ENCODE assay signal across 8 cellular contexts in the genomic region with DNA sequence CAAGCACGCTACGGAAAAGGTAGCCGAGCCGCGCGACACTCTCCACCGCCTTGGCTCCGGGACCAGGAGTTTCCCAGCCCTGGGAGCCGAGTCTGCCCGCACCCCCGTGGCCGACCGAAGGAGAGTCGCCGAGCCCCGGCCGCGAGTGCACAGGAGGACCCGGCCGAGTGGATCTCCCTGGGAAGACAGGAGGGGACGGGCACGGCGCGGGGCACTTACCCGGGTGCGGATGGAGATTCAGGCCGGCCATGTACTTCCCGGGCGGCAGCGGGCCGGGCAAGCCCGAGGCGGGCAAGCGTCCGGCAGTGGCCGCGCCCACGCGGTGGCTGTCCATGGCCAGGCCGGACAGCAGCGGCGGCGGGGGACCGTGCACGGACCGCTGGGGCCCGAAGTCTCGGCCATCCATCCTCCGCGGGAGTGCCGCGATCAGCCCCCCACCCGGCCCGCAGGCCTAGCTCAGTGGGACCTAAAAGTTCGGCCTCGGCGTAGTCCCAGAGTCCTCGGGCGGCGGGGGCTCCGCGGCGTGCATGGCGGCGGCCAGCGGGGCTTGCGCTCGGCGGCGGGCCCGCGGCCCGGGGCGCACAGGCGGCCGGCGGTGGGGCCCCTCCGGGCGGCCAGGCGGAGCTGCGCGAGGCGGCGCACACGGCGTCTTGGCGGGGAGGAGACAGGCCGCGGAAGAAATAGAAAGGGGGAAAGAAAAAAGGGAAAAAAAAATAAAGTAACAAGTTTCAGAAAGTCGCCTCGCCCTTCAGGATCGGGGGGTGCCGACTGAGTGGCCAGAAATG. TPM values are rescaled to one million over a fixed set of nuclear protein-coding genes. Genes with fewer than 3 reads are reported as not detected.
DNase-seq lines count a peak whose midpoint lies in the region; ATAC-seq and TF ChIP-seq lines count a peak whose summit lies in the region.

No MANE protein-coding gene starts in this region.

- H3K4me3 ChIP-seq in left ventricle myocardium inferior (peak overlapping the region; percentile 100), sigmoid colon (peak overlapping the region; percentile 84 to 96 (median 91))

- peak in 1 of 2 donors; percentile 15 for ATAC-seq in activated T-cell treated with anti-CD3 and anti-CD28 coated beads, Interleukin-2, amount 50 U/mL, for 4 hours
- no peak for ATAC-seq in sciatic nerve

- TF ChIP-seq EP300 in sigmoid colon (IDR thresholded peaks at IDR 0.05): no peak

- no peaks in the 10 kb centered on the region for H3K36me3 Mint-ChIP-seq in activated naive CD4-positive, alpha-beta T cell treated with anti-CD3 and anti-CD28 coated beads for 36 hours (ENCODE audit: low read depth)
- H3K36me3 Mint-ChIP-seq in activated T-cell treated with anti-CD3 and anti-CD28 coated beads, Interleukin-2, amount 50 U/mL, for 4 hours (ENCODE audit: insufficient read depth): no peaks in the 10 kb centered on the region

- peak overlapping the region; percentile 29 for H3K4me3 Mint-ChIP-seq in activated naive CD4-positive, alpha-beta T cell treated with anti-CD3 and anti-CD28 coated beads for 36 hours
- H3K4me3 Mint-ChIP-seq in activated T-cell treated with anti-CD3 and anti-CD28 coated beads, Interleukin-2, amount 50 U/mL, for 4 hours: peak overlapping the region; percentile 67

- H3K27me3 Mint-ChIP-seq in activated naive CD4-positive, alpha-beta T cell treated with anti-CD3 and anti-CD28 coated beads for 36 hours (ENCODE audit: low read depth): peaks cover 61% of the 10 kb centered on the region
- peaks cover 72% of the 10 kb centered on the region for H3K27me3 Mint-ChIP-seq in activated T-cell treated with anti-CD3 and anti-CD28 coated beads, Interleukin-2, amount 50 U/mL, for 4 hours (ENCODE audit: low read depth)

- CTCF ChIA-PET in activated naive CD4-positive, alpha-beta T cell treated with anti-CD3 and anti-CD28 coated beads for 36 hours (lab: Charles Lee): interaction anchor here (1.1 to 1.6 kb wide), 2 partner anchors 24 to 55 kb away, joined by 3 to 8 read pairs; no protein-coding TSS in a partner anchor

- intact Hi-C loops in activated naive CD4-positive, alpha-beta T cell treated with anti-CD3 and anti-CD28 coated beads for 36 hours (cut with micrococcal nuclease): loop anchor here (5.0 kb wide), 1 partner anchor 281 kb away; no protein-coding TSS in a partner anchor
- intact Hi-C loops in left ventricle myocardium inferior (cut with micrococcal nuclease): no loop called here
- intact Hi-C loops in sigmoid colon (cut with DNase I): loop anchor here (5.0 kb wide), 1 partner anchor 271 kb away; no protein-coding TSS in a partner anchor
- intact Hi-C loops in sciatic nerve (cut with DNase I): no loop called here

- H3K27ac ChIP-seq in left ventricle myocardium inferior (replicated peaks) (peak overlapping the region; percentile 100), sigmoid colon (peak overlapping the region; percentile 97 to 100 (median 100))

- H3K9me3 ChIP-seq in left ventricle myocardium inferior (replicated peaks) (no peaks in the 10 kb centered on the region), sigmoid colon (no peaks in the 10 kb centered on the region)

- H3K4me1 Mint-ChIP-seq in activated naive CD4-positive, alpha-beta T cell treated with anti-CD3 and anti-CD28 coated beads for 36 hours (ENCODE audit: low read depth): peaks cover 35% of the 10 kb centered on the region
- H3K4me1 Mint-ChIP-seq in activated T-cell treated with anti-CD3 and anti-CD28 coated beads, Interleukin-2, amount 50 U/mL, for 4 hours (ENCODE audit: low read depth): peaks cover 46% of the 10 kb centered on the region

- H3K36me3 ChIP-seq in left ventricle myocardium inferior: peaks cover 4% of the 10 kb centered on the region
- H3K36me3 ChIP-seq in sigmoid colon: no peaks in the 10 kb centered on the region

- 0% methylated on average over 93 of the region's 93 CpGs for WGBS in sigmoid colon, 2 donors

- no peak for TF ChIP-seq POLR2A in sigmoid colon (IDR thresholded peaks at IDR 0.05)

- H3K27me3 ChIP-seq in left ventricle myocardium inferior (ENCODE audit: low read depth) (no peaks in the 10 kb centered on the region), sigmoid colon (no peaks in the 10 kb centered on the region)

- H3K4me1 ChIP-seq in left ventricle myocardium inferior (peaks cover 71% of the 10 kb centered on the region), sigmoid colon (peaks cover 0 to 34% (median 23%) of the 10 kb centered on the region in 4 donors)

- TF ChIP-seq CTCF in left ventricle myocardium inferior (IDR thresholded peaks at IDR 0.05; ENCODE audit: borderline replicate concordance) (no peak), sigmoid colon (IDR thresholded peaks at IDR 0.05) (no peak)

- DNase-seq in activated naive CD4-positive, alpha-beta T cell treated with anti-CD3 and anti-CD28 coated beads for 36 hours: no peak
- no peak for DNase-seq in activated naive CD4-positive, alpha-beta T cell (lab: John Stamatoyannopoulos, UW)
- no peak for DNase-seq in activated T-cell treated with anti-CD3 and anti-CD28 coated beads, Interleukin-2, amount 50 U/mL, for 4 hours
- DNase-seq in left ventricle myocardium inferior (peak; percentile 28), sigmoid colon (no peak), activated gamma-delta T cell treated with Interleukin-2 at 50 U/mL for 16 hours (no peak), NAMALWA (ENCODE audit: low spot score) (no peak), sciatic nerve (ENCODE audit: low spot score) (no peak)

- no peaks in the 10 kb centered on the region for H3K9me3 Mint-ChIP-seq in activated naive CD4-positive, alpha-beta T cell treated with anti-CD3 and anti-CD28 coated beads for 36 hours
- no peaks in the 10 kb centered on the region for H3K9me3 Mint-ChIP-seq in activated T-cell treated with anti-CD3 and anti-CD28 coated beads, Interleukin-2, amount 50 U/mL, for 4 hours

- H3K27ac Mint-ChIP-seq in activated naive CD4-positive, alpha-beta T cell treated with anti-CD3 and anti-CD28 coated beads for 36 hours: no peak overlapping the region

RNA-seq across cellular contexts. Expression of a gene that starts 2.6 kb away (rescaled TPM):
- 10 to 100 TPM; 36.0 to 43.8 TPM for total RNA-seq in activated naive CD4-positive, alpha-beta T cell treated with anti-CD3 and anti-CD28 coated beads for 36 hours
- total RNA-seq in activated T-cell treated with anti-CD3 and anti-CD28 coated beads, Interleukin-2, amount 50 U/mL, for 4 hours: 10 to 100 TPM; 45.4 to 55.2 (median 48.4) TPM
- total RNA-seq in left ventricle myocardium inferior (27.7 TPM), sigmoid colon (100 to 1,000 TPM in 1 of 4 donors, 10 to 100 TPM in 3; 32.5 to 187 (median 59.9) TPM), sciatic nerve (107 TPM)
- polyA plus RNA-seq in sigmoid colon: 10 to 100 TPM; 12.6 to 61.8 (median 19.9) TPM

Comparison
In these comparisons a context has a peak if more than half of its experiments do, and no peak if none do; other contexts are left out.
1. intact Hi-C loops: an anchor here in activated naive CD4-positive, alpha-beta T cell treated with anti-CD3 and anti-CD28 coated beads for 36 hours (5.0 kb wide) and sigmoid colon (5.0 kb wide); none called in left ventricle myocardium inferior and sciatic nerve.